ENCODE assay signal across 14 cellular contexts in the genomic region with DNA sequence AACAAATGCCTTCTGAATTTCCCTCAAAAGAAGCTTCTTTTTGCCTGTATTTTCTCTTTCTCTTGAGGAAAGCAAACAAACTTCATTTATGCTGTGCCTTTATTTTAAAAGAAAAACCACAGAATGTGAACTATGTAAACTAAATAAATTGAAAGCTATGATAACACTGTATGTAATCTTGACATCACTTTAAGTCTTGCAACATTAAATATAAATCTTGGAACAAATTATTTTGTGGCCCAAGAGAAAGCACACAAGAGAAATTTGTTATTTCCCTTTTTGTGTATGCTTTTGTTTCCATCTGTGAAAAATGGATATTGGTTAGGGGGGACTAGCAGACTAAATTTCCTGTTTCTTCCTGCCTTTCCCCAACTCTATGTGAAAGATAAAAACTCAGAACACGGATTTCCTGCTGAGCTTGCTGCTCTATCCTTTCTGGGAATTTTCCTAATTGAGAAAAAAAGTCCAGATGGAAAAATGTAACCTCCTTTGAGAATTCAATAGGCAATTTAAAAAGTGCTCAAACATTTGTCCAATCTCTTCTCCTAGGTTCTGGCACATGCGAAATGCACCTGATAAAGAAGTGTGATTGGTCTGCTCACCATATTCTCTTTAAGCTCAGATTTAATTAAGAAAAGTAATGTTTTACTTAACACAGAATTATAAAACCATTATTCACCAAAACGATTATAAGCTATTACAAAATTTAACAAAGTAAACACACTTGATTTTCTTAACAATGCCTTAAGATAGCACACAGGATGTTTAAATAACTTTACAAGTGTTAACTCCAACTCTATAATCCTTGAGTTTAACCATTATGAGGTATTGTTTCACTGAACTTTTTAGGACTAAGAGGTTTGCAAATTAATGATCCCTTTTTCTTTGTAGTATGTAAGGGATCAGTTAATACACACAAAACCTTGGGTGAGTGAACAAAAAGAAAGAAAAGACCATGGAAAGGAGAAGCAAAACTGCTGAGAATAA. TPM values are rescaled to one million over a fixed set of nuclear protein-coding genes. Genes with fewer than 3 reads are reported as not detected.
DNase-seq lines count a peak whose midpoint lies in the region; ATAC-seq and TF ChIP-seq lines count a peak whose summit lies in the region.
"Had no signal": no experiment of that assay in that cellular context is flagged by ENCODE, and none has a peak within 500 bp of the region (broad histone marks: within the 10 kb centered on the region; RNA-seq: fewer than 3 reads in every experiment).

No MANE protein-coding gene starts in this region.

- H3K4me3 ChIP-seq in GM23248, result peak overlapping the region; percentile 30; the same call in 1 of the 2 replicates
- no peak overlapping the region for H3K4me3 ChIP-seq in skeletal muscle cell (ENCODE audit: low read depth, low read length)
- H3K4me3 ChIP-seq: GM12878, HAP-1 had no signal

- 70 to 78% methylated on average over 3 of the region's 3 CpGs for WGBS in GM23248 (ENCODE audit: low coverage in 1 of 2, low lambda C conversion rate in 2 of 2, missing lambda C conversion rate in 2 of 2), 2 experiments

- 0 out of 2 replicates have a peak, but pooled peaks cover 9% of the 10 kb centered on the region for H3F3A ChIP-seq in GM23248 (ENCODE audit: insufficient read depth)

- H3K9me2 ChIP-seq in GM23248 (ENCODE audit: insufficient read depth), result no peaks in the 10 kb centered on the region

- no peaks in the 10 kb centered on the region for H3K9me3 ChIP-seq in GM23248 (ENCODE audit: low read depth)
- H3K9me3 ChIP-seq: HAP-1 had no signal

- no peaks in the 10 kb centered on the region for H3K79me2 ChIP-seq in GM23248 (ENCODE audit: insufficient read depth)

- no peaks in the 10 kb centered on the region for H3K27me3 ChIP-seq in GM23248 (replicated peaks; ENCODE audit: insufficient read depth)

- peak overlapping the region; percentile 36; the same call in 1 of the 2 replicates for H3K9ac ChIP-seq in GM23248

- H2AFZ ChIP-seq in GM23248, result peak overlapping the region; percentile 77

- peak; percentile 37 for DNase-seq in GM23248
- peak; percentile 91 for DNase-seq in fibroblast of peridontal ligament (ENCODE audit: extremely low read depth)
- DNase-seq in skeletal muscle cell (ENCODE audit: low read depth), result peak; percentile 6
- no peak for DNase-seq in KBM-7
- DNase-seq in NCI-H748 (lab: John Stamatoyannopoulos, UW; ENCODE audit: unreplicated experiment), result no peak
- DNase-seq in AML-193 (lab: John Stamatoyannopoulos, UW), result no peak
- DNase-seq: activated T-cell treated with anti-CD3 and anti-CD28 coated beads, Interleukin-2, amount 50 U/mL, for 24 hours; anterior cingulate cortex; kidney glomerular epithelial cell; stimulated activated CD4-positive, alpha-beta T cell treated with anti-CD3 and anti-CD28 coated beads, Interleukin-4, amount 100 ng/mL, for 1 hour had no signal

- peak overlapping the region; percentile 39 for H3K27ac ChIP-seq in GM23248

- no peaks in the 10 kb centered on the region for H3K36me3 ChIP-seq in GM23248 (ENCODE audit: low read depth)
- H3K36me3 ChIP-seq: HAP-1 had no signal

- no peaks in the 10 kb centered on the region for H4K20me1 ChIP-seq in GM23248 (ENCODE audit: insufficient read depth)

- peak; percentile 40; the same call in 2 of the 3 replicates for ATAC-seq in SK-N-SH treated with all-trans-retinoic acid at 6 μM for 48 hours
- no peak for ATAC-seq in GM21529 (IDR thresholded peaks at IDR 0.05; ENCODE audit: unreplicated experiment)
- ATAC-seq: GM12878 had no signal

- in situ Hi-C loops in GM23248 (cut with MboI) (loop anchor here (5.0 to 25.0 kb wide), 2 partner anchors 73 to 937 kb away; no protein-coding TSS in a partner anchor), KBM-7 (cut with MboI; ENCODE audit: low pct_unique_long_range_greater_than_20kb, low sequenced_read_pairs) (no loop called here)

- H3K4me1 ChIP-seq in GM23248 (ENCODE audit: insufficient read depth), result peaks cover 16% of the 10 kb centered on the region
- H3K4me1 ChIP-seq: HAP-1 had no signal

- peak overlapping the region; percentile 54 for H3K4me2 ChIP-seq in GM23248 (ENCODE audit: unreplicated experiment)

TF ChIP-seq in SK-N-SH treated with all-trans-retinoic acid at 6 μM for 48 hours, 23 proteins besides CTCF, POLR2A, EP300 and RAD21:
- peak; percentile 35 for TF ChIP-seq ISL1 (CRISPR knock-in tag; IDR thresholded peaks at IDR 0.05)
- TF ChIP-seq ZC3H10 (CRISPR knock-in tag; IDR thresholded peaks at IDR 0.05), result no peak

RNA-seq across cellular contexts. Expression of a gene that starts 21.1 kb away (rescaled TPM):
- total RNA-seq in GM23248 (2014; rRNA removed; shearing (Covaris generic)), result 31.5 and 48.7 TPM in 2 replicates
- 62.0 and 64.4 TPM in 2 replicates for polyA plus RNA-seq in GM23248 (2016; fragmentation: Nextera tagmentation; extraction: Ambion mirVana)

Comparison
In these comparisons a context has a peak if more than half of its experiments do, and no peak if none do; other contexts are left out.
1. DNase-seq: peak in GM23248 (single experiment), fibroblast of peridontal ligament (single experiment) and skeletal muscle cell (single experiment); none in KBM-7 (single experiment), NCI-H748 (single experiment) and AML-193 (0 of 2).